Comparison of ENCODE assay signal across 24 cellular contexts in genomic region chr3:41356775-41357174, GRCh38.
"Had no signal": no experiment of that assay in that cellular context is flagged by ENCODE, and none has a peak within 500 bp of the region (broad histone marks: within the 10 kb centered on the region; RNA-seq: fewer than 3 reads in every experiment).

No MANE protein-coding gene starts in this region.

- H3K36me3 ChIP-seq: gastrocnemius medialis, left lung, neural progenitor cell, tibial artery, upper lobe of left lung had no signal

- H3K27me3 ChIP-seq: gastrocnemius medialis, left lung, neural progenitor cell, testis, tibial artery, upper lobe of left lung had no signal

- H3K4me2 ChIP-seq: neural progenitor cell, smooth muscle cell had no signal

- DNase-seq: dermis blood vessel endothelial cell; effector memory CD4-positive, alpha-beta T cell; erythroblast; gastrocnemius medialis; kidney; left cardiac atrium; left lung; mesendoderm; midbrain; naive thymus-derived CD4-positive, alpha-beta T cell; stimulated activated CD4-positive, alpha-beta T cell treated with anti-CD3 and anti-CD28 coated beads, Interleukin-12 subunit alpha, Interleukin-12 subunit beta, amount 100 ng/mL, for 4 hours; stimulated activated CD4-positive, alpha-beta T cell treated with anti-CD3 and anti-CD28 coated beads, Interleukin-1b, Interleukin-23, amount 100 ng/mL, for 48 hours; stimulated activated CD4-positive, alpha-beta T cell treated with anti-CD3 and anti-CD28 coated beads, Interleukin-4, amount 100 ng/mL, for 1 hour; stimulated activated naive CD8-positive, alpha-beta T cell treated with anti-CD3 and anti-CD28 coated beads, Interleukin-15, Interleukin-2, amounts not matched to agents 100 U/mL and 50 U/mL, for 24 hours; substantia nigra; testis; tibial artery; upper lobe of left lung had no signal

- H3K4me3 ChIP-seq: coronary artery, gastrocnemius medialis, left lung, neural progenitor cell, smooth muscle cell, testis, tibial artery, upper lobe of left lung had no signal

- H2AFZ ChIP-seq: neural progenitor cell, parathyroid adenoma had no signal

- H3K9me3 ChIP-seq: gastrocnemius medialis, left lung, testis, tibial artery, upper lobe of left lung had no signal

- H3K27ac ChIP-seq: coronary artery, gastrocnemius medialis, left lung, neural progenitor cell, parathyroid adenoma, testis, tibial artery, upper lobe of left lung had no signal

- ATAC-seq: gastrocnemius medialis; left cardiac atrium; left lung; naive thymus-derived CD4-positive, alpha-beta T cell; sciatic nerve; stimulated activated effector memory CD8-positive, alpha-beta T cell treated with anti-CD3 and anti-CD28 coated beads, Interleukin-12 subunit alpha, Interleukin-12 subunit beta, amount 100 ng/mL, for 72 hours; stimulated activated naive CD8-positive, alpha-beta T cell treated with anti-CD3 and anti-CD28 coated beads, Interleukin-15, Interleukin-2, amounts not matched to agents 100 U/mL and 50 U/mL, for 24 hours had no signal

- H3K4me1 ChIP-seq: gastrocnemius medialis, left lung, neural progenitor cell, testis, tibial artery, upper lobe of left lung had no signal
